1 cellular context compared by ENCODE assay signal in genomic region chr1:52856026-52856425, GRCh38.
TF ChIP-seq lines count a peak whose summit lies in the region.

No MANE protein-coding gene starts in this region.

TF ChIP-seq in GM23338, 12 proteins besides CTCF, POLR2A, EP300 and RAD21 (continued from another document):
- no peak for TF ChIP-seq ETS1 (IDR thresholded peaks at IDR 0.05)
- no peak for TF ChIP-seq STAT1 (IDR thresholded peaks at IDR 0.05; ENCODE audit: unreplicated experiment)
- no peak for TF ChIP-seq ZNF114 (CRISPR knock-in tag; IDR thresholded peaks at IDR 0.05)
- no peak for TF ChIP-seq ZNF462 (CRISPR knock-in tag; IDR thresholded peaks at IDR 0.05)
- TF ChIP-seq POLR2AphosphoS5 (IDR thresholded peaks at IDR 0.05; ENCODE audit: low read depth), result no peak
